ENCODE assay signal across 8 cellular contexts in genomic region chr13:35953537-35954206, GRCh38.
DNase-seq lines count a peak whose midpoint lies in the region; ATAC-seq lines count a peak whose summit lies in the region.

No MANE protein-coding gene starts in this region.

- peak; percentile 79 for ATAC-seq in HG02973 (IDR thresholded peaks at IDR 0.05; ENCODE audit: unreplicated experiment)
- no peak for ATAC-seq in GM18511 (IDR thresholded peaks at IDR 0.05; ENCODE audit: unreplicated experiment)

- H3K27ac ChIP-seq in temporal lobe (ENCODE audit: low read depth, low read length), result peak overlapping the region; percentile 51

- DNase-seq in COLO668 (lab: John Stamatoyannopoulos, UW; ENCODE audit: unreplicated experiment) (peak; percentile 92), NCI-H526 (lab: John Stamatoyannopoulos, UW) (peak; percentile 99 to 100), cerebellum (ENCODE audit: low spot score) (peak; percentile 87), kidney glomerular epithelial cell (lab: John Stamatoyannopoulos, UW) (peak; percentile 87)
- DNase-seq in effector CD4-positive, alpha-beta T cell, result no peak
